Comparison of ENCODE assay signal across 1 cellular context in the genomic region with DNA sequence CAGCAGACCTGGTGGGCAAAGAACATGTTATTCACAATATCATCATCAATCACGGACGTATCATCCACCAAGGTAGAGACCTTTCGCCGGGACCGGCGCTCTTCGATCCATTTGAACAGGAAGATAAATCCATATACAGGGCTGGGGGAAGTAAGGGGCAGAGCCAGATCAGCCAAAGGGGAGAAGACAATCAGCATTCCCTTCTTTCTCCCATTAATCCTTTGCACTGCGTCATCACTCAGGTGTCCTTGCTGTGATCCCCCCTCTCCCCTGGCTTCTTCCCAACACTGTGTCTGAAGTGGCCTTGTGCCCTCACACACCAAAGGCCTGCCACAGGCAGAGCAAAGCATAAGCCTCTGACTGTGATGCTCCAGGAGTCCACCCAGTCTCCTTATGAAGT.
TF ChIP-seq lines count a peak whose summit lies in the region.

No MANE protein-coding gene starts in this region.

TF ChIP-seq in HCT116, 20 proteins besides CTCF, POLR2A, EP300 and RAD21 (continued from another document):
- TF ChIP-seq, protein P1, sequence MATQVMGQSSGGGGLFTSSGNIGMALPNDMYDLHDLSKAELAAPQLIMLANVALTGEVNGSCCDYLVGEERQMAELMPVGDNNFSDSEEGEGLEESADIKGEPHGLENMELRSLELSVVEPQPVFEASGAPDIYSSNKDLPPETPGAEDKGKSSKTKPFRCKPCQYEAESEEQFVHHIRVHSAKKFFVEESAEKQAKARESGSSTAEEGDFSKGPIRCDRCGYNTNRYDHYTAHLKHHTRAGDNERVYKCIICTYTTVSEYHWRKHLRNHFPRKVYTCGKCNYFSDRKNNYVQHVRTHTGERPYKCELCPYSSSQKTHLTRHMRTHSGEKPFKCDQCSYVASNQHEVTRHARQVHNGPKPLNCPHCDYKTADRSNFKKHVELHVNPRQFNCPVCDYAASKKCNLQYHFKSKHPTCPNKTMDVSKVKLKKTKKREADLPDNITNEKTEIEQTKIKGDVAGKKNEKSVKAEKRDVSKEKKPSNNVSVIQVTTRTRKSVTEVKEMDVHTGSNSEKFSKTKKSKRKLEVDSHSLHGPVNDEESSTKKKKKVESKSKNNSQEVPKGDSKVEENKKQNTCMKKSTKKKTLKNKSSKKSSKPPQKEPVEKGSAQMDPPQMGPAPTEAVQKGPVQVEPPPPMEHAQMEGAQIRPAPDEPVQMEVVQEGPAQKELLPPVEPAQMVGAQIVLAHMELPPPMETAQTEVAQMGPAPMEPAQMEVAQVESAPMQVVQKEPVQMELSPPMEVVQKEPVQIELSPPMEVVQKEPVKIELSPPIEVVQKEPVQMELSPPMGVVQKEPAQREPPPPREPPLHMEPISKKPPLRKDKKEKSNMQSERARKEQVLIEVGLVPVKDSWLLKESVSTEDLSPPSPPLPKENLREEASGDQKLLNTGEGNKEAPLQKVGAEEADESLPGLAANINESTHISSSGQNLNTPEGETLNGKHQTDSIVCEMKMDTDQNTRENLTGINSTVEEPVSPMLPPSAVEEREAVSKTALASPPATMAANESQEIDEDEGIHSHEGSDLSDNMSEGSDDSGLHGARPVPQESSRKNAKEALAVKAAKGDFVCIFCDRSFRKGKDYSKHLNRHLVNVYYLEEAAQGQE (IDR thresholded peaks at IDR 0.05; ENCODE audit: low read depth): no peak
